Comparison of ENCODE assay signal across 23 cellular contexts in genomic region chr6:33168624-33169023, GRCh38.
"Had no signal": no experiment of that assay in that cellular context is flagged by ENCODE, and none has a peak within 500 bp of the region (broad histone marks: within the 10 kb centered on the region; RNA-seq: fewer than 3 reads in every experiment).

No MANE protein-coding gene starts in this region.

- H3K27me3 ChIP-seq: heart right ventricle, left lung, sigmoid colon, suprapubic skin, upper lobe of right lung, vagina had no signal

- H3K4me3 Mint-ChIP-seq: effector memory CD8-positive, alpha-beta T cell; naive thymus-derived CD4-positive, alpha-beta T cell; stimulated activated naive CD8-positive, alpha-beta T cell treated with anti-CD3 and anti-CD28 coated beads, Interleukin-15, amount 100 ng/mL, for 72 hours had no signal

- H3K9me3 Mint-ChIP-seq: effector memory CD8-positive, alpha-beta T cell; naive thymus-derived CD4-positive, alpha-beta T cell; stimulated activated naive CD8-positive, alpha-beta T cell treated with anti-CD3 and anti-CD28 coated beads, Interleukin-15, amount 100 ng/mL, for 72 hours had no signal

- H3K27ac Mint-ChIP-seq: stimulated activated naive CD8-positive, alpha-beta T cell treated with anti-CD3 and anti-CD28 coated beads, Interleukin-15, amount 100 ng/mL, for 72 hours had no signal

- H3K4me3 ChIP-seq: coronary artery, esophagus squamous epithelium, heart right ventricle, left lung, psoas muscle, sigmoid colon, suprapubic skin, transverse colon, upper lobe of right lung, vagina had no signal

- DNase-seq: effector memory CD8-positive, alpha-beta T cell; erythroblast; esophagus squamous epithelium; foreskin melanocyte; glutamatergic neuron; heart right ventricle; hippocampal formation; left cardiac atrium; left lung; mesendoderm; midbrain; naive thymus-derived CD4-positive, alpha-beta T cell; psoas muscle; sigmoid colon; stimulated activated CD4-positive, alpha-beta T cell treated with anti-CD3 and anti-CD28 coated beads, Interleukin-4, amount 100 ng/mL, for 4 hours; stimulated activated naive CD4-positive, alpha-beta T cell; stimulated activated naive CD8-positive, alpha-beta T cell treated with anti-CD3 and anti-CD28 coated beads, Interleukin-15, amount 100 ng/mL, for 72 hours; transverse colon had no signal

- H3K4me1 ChIP-seq: esophagus squamous epithelium, heart right ventricle, left lung, psoas muscle, sigmoid colon, suprapubic skin, transverse colon, upper lobe of right lung, vagina had no signal

- H3K4me1 Mint-ChIP-seq: naive thymus-derived CD4-positive, alpha-beta T cell had no signal

- ATAC-seq: effector memory CD8-positive, alpha-beta T cell; heart right ventricle; left cardiac atrium; left lung; naive thymus-derived CD4-positive, alpha-beta T cell; psoas muscle; right cardiac atrium; stimulated activated naive CD8-positive, alpha-beta T cell treated with anti-CD3 and anti-CD28 coated beads, Interleukin-15, amount 100 ng/mL, for 72 hours; upper lobe of right lung had no signal

- H3K27ac ChIP-seq: coronary artery, esophagus squamous epithelium, heart right ventricle, left lung, psoas muscle, sigmoid colon, suprapubic skin, transverse colon, upper lobe of right lung, vagina had no signal

- H3K36me3 Mint-ChIP-seq: naive thymus-derived CD4-positive, alpha-beta T cell had no signal

- H3K9me3 ChIP-seq: esophagus squamous epithelium, heart right ventricle, left lung, psoas muscle, sigmoid colon, suprapubic skin, transverse colon, upper lobe of right lung, vagina had no signal

- H3K36me3 ChIP-seq: esophagus squamous epithelium, heart right ventricle, left lung, sigmoid colon, suprapubic skin, transverse colon, upper lobe of right lung, vagina had no signal
